In the genomic region with DNA sequence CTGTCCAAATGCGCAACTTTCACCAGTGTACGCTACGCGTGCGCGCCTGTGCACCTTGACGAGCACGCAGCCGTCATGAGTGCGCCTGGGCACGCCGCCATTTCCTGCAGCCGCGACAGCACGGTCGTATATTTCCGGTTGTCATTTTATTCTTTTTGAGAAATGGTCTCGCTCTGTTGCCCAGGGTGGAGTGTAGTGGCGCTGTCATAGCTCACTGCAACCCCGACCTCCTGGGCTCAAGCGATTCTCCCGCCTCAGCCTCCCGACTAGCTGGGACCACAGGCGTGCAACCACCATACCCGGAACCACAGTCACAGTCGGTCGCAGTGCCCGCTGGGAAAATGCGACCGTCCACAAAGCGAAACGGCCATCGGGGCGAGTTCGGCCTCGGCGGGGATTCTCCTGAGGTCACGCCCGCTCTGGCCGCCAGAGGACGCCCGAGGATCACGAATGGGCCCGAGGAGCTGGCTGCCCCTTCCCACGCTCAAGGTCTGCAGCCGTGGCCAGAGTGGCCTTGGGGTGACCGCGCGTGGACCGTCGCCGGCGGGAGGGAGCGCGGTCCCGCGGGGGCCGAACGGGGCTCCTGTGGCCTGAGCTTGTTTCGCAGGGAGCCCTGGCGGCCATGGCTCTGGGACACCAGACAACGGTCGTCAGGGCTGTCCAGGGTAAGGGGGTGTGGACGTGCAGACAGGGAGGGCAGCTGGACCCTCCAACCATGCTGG, we compare ENCODE assay signal across 8 cellular contexts. TPM values are rescaled to one million over a fixed set of nuclear protein-coding genes. Genes with fewer than 3 reads are reported as not detected.
DNase-seq lines count a peak whose midpoint lies in the region; ATAC-seq and TF ChIP-seq lines count a peak whose summit lies in the region.

No MANE protein-coding gene starts in this region.

- H3K36me3 ChIP-seq in OCI-LY7 (ENCODE audit: insufficient read depth, low read length) (no peaks in the 10 kb centered on the region), stomach (no peaks in the 10 kb centered on the region)

- H3K4me2 ChIP-seq in OCI-LY7 (ENCODE audit: low read length) = peak overlapping the region; percentile 47; the same call in 1 of the 2 replicates

- no peaks in the 10 kb centered on the region for H3K4me1 Mint-ChIP-seq in neural crest cell

- intact Hi-C loops in OCI-LY7 (cut with micrococcal nuclease; ENCODE audit: unreplicated experiment) = loop anchor here (1.0 to 5.0 kb wide), 2 partner anchors 406 to 475 kb away; no protein-coding TSS in a partner anchor
- intact Hi-C loops in stomach (cut with DNase I; ENCODE audit: low total_unique reads) = no loop called here

- H3K9me3 ChIP-seq in OCI-LY7 (ENCODE audit: low read length) (no peaks in the 10 kb centered on the region), stomach (peaks cover 0 to 11% (median 2%) of the 10 kb centered on the region in 4 donors)

- H3K9me2 ChIP-seq in OCI-LY7 (ENCODE audit: insufficient read depth, low read length) = no peaks in the 10 kb centered on the region

- no TSS peak for BruUV-seq in OCI-LY7 (replicated peaks; lab: Mats Ljungman, UMichigan)

- 21 to 72% (median 39%) methylated on average over 17 to 64 of the region's 64 CpGs for WGBS in stomach, 5 donors

- no peak overlapping the region; the same call in 1 of the 2 replicates for H2AFZ ChIP-seq in OCI-LY7 (ENCODE audit: low read length)

- CTCF ChIA-PET in OCI-LY7 (lab: Charles Lee; ENCODE audit: unreplicated experiment) = interaction anchor here (0.5 to 2.0 kb wide), 5 partner anchors 13 to 626 kb away, joined by 3 to 4 read pairs (median 3); no protein-coding TSS in a partner anchor

- H3K9me3 Mint-ChIP-seq in neural crest cell = peaks cover 2% of the 10 kb centered on the region

- no peak for TF ChIP-seq POLR2A in stomach (IDR thresholded peaks at IDR 0.05)

- H3K27me3 ChIP-seq in stomach = peaks cover 0 to 9% (median under 1%) of the 10 kb centered on the region in 3 donors

- H3K4me3 Mint-ChIP-seq in neural crest cell = no peak overlapping the region

- H3K4me3 ChIP-seq in OCI-LY7 (ENCODE audit: low read depth, low read length, poor library complexity, severe bottlenecking) (peak overlapping the region; percentile 8), stomach (peak overlapping the region; percentile 31 to 41 (median 38))

- POLR2A ChIA-PET in OCI-LY7 (lab: Charles Lee) = interaction anchor here (0.9 kb wide), 1 partner anchor 12 kb away, joined by 3 read pairs; no protein-coding TSS in a partner anchor

- H3K27me3 Mint-ChIP-seq in neural crest cell (ENCODE audit: low read depth) = no peaks in the 10 kb centered on the region

- no peaks in the 10 kb centered on the region for H3K36me3 Mint-ChIP-seq in neural crest cell (ENCODE audit: low read depth)

- ATAC-seq in GM19023 (IDR thresholded peaks at IDR 0.05; ENCODE audit: unreplicated experiment) (peak; percentile 87), HG03442 (IDR thresholded peaks at IDR 0.05; ENCODE audit: unreplicated experiment) (peak; percentile 81)

- DNase-seq in AML-193 (lab: John Stamatoyannopoulos, UW) (peak; percentile 14 to 27), OCI-LY7 (ENCODE audit: low spot score) (peak; percentile 50), activated T-helper 1 cell treated with Interleukin-2 at 50 U/mL for 16 hours (ENCODE audit: low read depth) (peak; percentile 41), fibroblast of the conjunctiva (ENCODE audit: low read depth) (peak; percentile 12), neural crest cell (ENCODE audit: low read depth, low spot score) (peak; percentile 80), stomach (peak; percentile 75)

- peak overlapping the region; percentile 27 for H3K27ac Mint-ChIP-seq in neural crest cell (ENCODE audit: unreplicated experiment)

- no peak for TF ChIP-seq EP300 in stomach (IDR thresholded peaks at IDR 0.05)

- H3K27ac ChIP-seq in OCI-LY7 (ENCODE audit: low read depth, low read length, poor library complexity, severe bottlenecking) = no peak overlapping the region
- H3K27ac ChIP-seq in stomach = peak overlapping the region in 2 of 5 donors; percentile 14 to 46

- TF ChIP-seq CTCF in OCI-LY7 (conservative IDR thresholded peaks at IDR 0.05; ENCODE audit: low read length) = peak; percentile 75
- TF ChIP-seq CTCF in neural crest cell (conservative IDR thresholded peaks at IDR 0.05) = peak; percentile 79
- TF ChIP-seq CTCF in stomach (IDR thresholded peaks at IDR 0.05) = peak in 5 of 7 experiments; percentile 51 to 83 (median 80)

- H4K20me1 ChIP-seq in OCI-LY7 (ENCODE audit: insufficient read depth, low read length) = no peaks in the 10 kb centered on the region

- H3K79me2 ChIP-seq in OCI-LY7 (ENCODE audit: insufficient read depth, low read depth, low read length) = no peaks in the 10 kb centered on the region

- peaks cover 3% of the 10 kb centered on the region for H3K4me1 ChIP-seq in OCI-LY7 (ENCODE audit: insufficient read depth, low read length, poor library complexity, severe bottlenecking)
- peaks cover 0 to 6% (median 2%) of the 10 kb centered on the region in 4 donors for H3K4me1 ChIP-seq in stomach

RNA-seq across cellular contexts. Expression of gene PNMA3, which starts 23.7 kb away (rescaled TPM):
- total RNA-seq in OCI-LY7 (2014; rRNA removed; shearing (Covaris generic)) = not detected in 2 replicates
- total RNA-seq in OCI-LY7 (2022) = not detected in 2 replicates
- total RNA-seq in neural crest cell = 9.8 and 10.0 TPM in 2 replicates
- 1 to 10 TPM in 2 of 5 donors, under 1 TPM in 1, not detected in 2; 0.73 to 2.2 (median 1.7) TPM for total RNA-seq in stomach
- polyA plus RNA-seq in stomach = under 1 TPM in 1 of 3 donors, not detected in 2; 0.28 TPM

RNA-seq across cellular contexts. Expression of gene PNMA5, which starts 38.6 kb away (rescaled TPM):
- total RNA-seq in OCI-LY7 (2014; rRNA removed; shearing (Covaris generic)) = not detected in 2 replicates
- not detected in 2 replicates for total RNA-seq in OCI-LY7 (2022)
- not detected in 2 replicates for total RNA-seq in neural crest cell
- not detected for total RNA-seq in stomach
- under 1 TPM in 1 of 3 donors, not detected in 2; 0.05 TPM for polyA plus RNA-seq in stomach

RNA-seq across cellular contexts. Expression of gene PNMA6A, which starts 39.7 kb away (rescaled TPM):
- 9.0 and 9.8 TPM in 2 replicates for total RNA-seq in OCI-LY7 (2014; rRNA removed; shearing (Covaris generic))
- total RNA-seq in OCI-LY7 (2022) (2.2 and 2.4 TPM in 2 replicates), neural crest cell (9.7 and 10.4 TPM in 2 replicates), stomach (1 to 10 TPM in 2 of 5 donors, not detected in 3; 1.7 to 2.4 TPM)
- under 1 TPM; 0.44 to 0.58 (median 0.46) TPM for polyA plus RNA-seq in stomach

Comparison
In these comparisons a context has a peak if more than half of its experiments do, and no peak if none do; other contexts are left out.
1. DNase-seq: peak in every context shown above with its lines; median percentile 80 in neural crest cell; 75 in stomach; 50 in OCI-LY7; 41 in activated T-helper 1 cell treated with Interleukin-2 at 50 U/mL for 16 hours; 20 in AML-193; 12 in fibroblast of the conjunctiva.